In genomic region chr2:239151201-239152131, GRCh38 we compare ENCODE assay signal across 13 cellular contexts.
DNase-seq lines count a peak whose midpoint lies in the region; ATAC-seq and TF ChIP-seq lines count a peak whose summit lies in the region.
"Had no signal": no experiment of that assay in that cellular context is flagged by ENCODE, and none has a peak within 500 bp of the region (broad histone marks: within the 10 kb centered on the region; RNA-seq: fewer than 3 reads in every experiment).

No MANE protein-coding gene starts in this region.

- TF ChIP-seq EP300 in SK-N-SH (IDR thresholded peaks at IDR 0.05; ENCODE audit: borderline replicate concordance in 1 of 2, low read depth in 1 of 2, low read length in 1 of 2) = no peak

- ATAC-seq in activated B cell treated with CpG ODN at 0.5 μM for 24 hours (ENCODE audit: low read depth) (no peak), Right ventricle myocardium superior (ENCODE audit: poor library complexity) (peak; percentile 61), GM19397 (IDR thresholded peaks at IDR 0.05; ENCODE audit: unreplicated experiment) (no peak), GM18505 (IDR thresholded peaks at IDR 0.05; ENCODE audit: unreplicated experiment) (no peak)

- H3K79me2 ChIP-seq in SK-N-SH (ENCODE audit: insufficient read depth) = no peaks in the 10 kb centered on the region

- no peak for TF ChIP-seq RAD21 in SK-N-SH (IDR thresholded peaks at IDR 0.05; ENCODE audit: low read length)

- no peak overlapping the region for H2AFZ ChIP-seq in SK-N-SH (ENCODE audit: low read depth)

- TF ChIP-seq CTCF in activated B cell treated with CpG ODN at 0.5 μM for 24 hours (IDR thresholded peaks at IDR 0.05) (no peak), SK-N-SH (IDR thresholded peaks at IDR 0.05) (no peak)

- 89% methylated on average over 9 of the region's 16 CpGs for WGBS in SK-N-SH (ENCODE audit: low lambda C conversion rate)

- no peak overlapping the region for H3K4me3 ChIP-seq in BLaER1
- H3K4me3 ChIP-seq in SK-N-SH (ENCODE audit: low read depth in 2 of 2, low read length in 1 of 2) = no peak overlapping the region
- H3K4me3 ChIP-seq: upper lobe of left lung had no signal

- peaks cover 8% of the 10 kb centered on the region for H3K9me3 Mint-ChIP-seq in activated B cell treated with CpG ODN at 0.5 μM for 24 hours

- H3K4me3 Mint-ChIP-seq in activated B cell treated with CpG ODN at 0.5 μM for 24 hours = no peak overlapping the region

- H3K27ac Mint-ChIP-seq in activated B cell treated with CpG ODN at 0.5 μM for 24 hours = peak overlapping the region; percentile 39

- H4K20me1 ChIP-seq in BLaER1 = no peaks in the 10 kb centered on the region
- H4K20me1 ChIP-seq in SK-N-SH (ENCODE audit: insufficient read depth) = no peaks in the 10 kb centered on the region

- H3K27me3 ChIP-seq in BLaER1 (no peaks in the 10 kb centered on the region), SK-N-SH (ENCODE audit: insufficient read depth) (no peaks in the 10 kb centered on the region)
- H3K27me3 ChIP-seq: upper lobe of left lung had no signal

- H3K4me2 ChIP-seq in BLaER1 (no peak overlapping the region), SK-N-SH (no peak overlapping the region)

- H3K9ac ChIP-seq in BLaER1 (no peak overlapping the region), SK-N-SH (no peak overlapping the region)

- H3K4me1 ChIP-seq in BLaER1 = peaks cover 36% of the 10 kb centered on the region
- peaks cover 0 to under 1% of the 10 kb centered on the region in 2 experiments; a peak in 1 of 4 replicates for H3K4me1 ChIP-seq in SK-N-SH (ENCODE audit: control insufficient read depth in 1 of 2, insufficient read depth in 2 of 2, low read depth in 1 of 2, low read length in 1 of 2)

- H3K9me2 ChIP-seq in SK-N-SH = no peaks in the 10 kb centered on the region

- H3K27me3 Mint-ChIP-seq in activated B cell treated with CpG ODN at 0.5 μM for 24 hours = no peaks in the 10 kb centered on the region

- no peak for TF ChIP-seq POLR2A in GM18505 (IDR thresholded peaks at IDR 0.05; ENCODE audit: borderline replicate concordance, extremely low read depth, insufficient read depth, insufficient read length)

- H3F3A ChIP-seq in SK-N-SH (replicated peaks; ENCODE audit: insufficient read depth) = no peaks in the 10 kb centered on the region

- DNase-seq in activated B cell treated with CpG ODN at 0.5 μM for 24 hours (no peak), Right ventricle myocardium superior (no peak), posterior cingulate gyrus (peak in 6 of 10 donors; percentile 8 to 89 (median 36)), NCI-H1417 treated with DMSO at 0.1 percent for 48 hours (lab: John Stamatoyannopoulos, UW) (no peak), SK-N-SH (no peak)
- DNase-seq: COR-L47, NCI-H1105, OCI-M1, WERI-Rb-1 had no signal

- H3K27ac ChIP-seq in BLaER1 (0 out of 2 replicates have a peak overlapping the region, but pooled peaks have one; percentile 18), SK-N-SH (ENCODE audit: low read depth in 2 of 2, low read length in 1 of 2) (no peak overlapping the region)
- H3K27ac ChIP-seq: WERI-Rb-1 had no signal

- H3K36me3 Mint-ChIP-seq in activated B cell treated with CpG ODN at 0.5 μM for 24 hours (ENCODE audit: low read depth) = peaks cover 50% of the 10 kb centered on the region

- POLR2A ChIA-PET in activated B cell treated with CpG ODN at 0.5 μM for 24 hours (lab: Charles Lee) = no interaction called here
- POLR2A ChIA-PET in SK-N-SH (lab: Yijun Ruan, JAX) = no interaction called here

- H3K4me1 Mint-ChIP-seq in activated B cell treated with CpG ODN at 0.5 μM for 24 hours = peaks cover 14% of the 10 kb centered on the region

- H3K9me3 ChIP-seq in BLaER1 = no peaks in the 10 kb centered on the region
- no peaks in the 10 kb centered on the region for H3K9me3 ChIP-seq in SK-N-SH
- H3K9me3 ChIP-seq: upper lobe of left lung had no signal

- peaks cover 88% of the 10 kb centered on the region for H3K36me3 ChIP-seq in BLaER1
- H3K36me3 ChIP-seq in SK-N-SH (replicated peaks in 1 of 2; ENCODE audit: control insufficient read depth in 1 of 2, insufficient read depth in 2 of 2, low read length in 1 of 2) = peaks cover 0 to 8% of the 10 kb centered on the region in 2 experiments
- H3K36me3 ChIP-seq: WERI-Rb-1 had no signal

- CTCF ChIA-PET in activated B cell treated with CpG ODN at 0.5 μM for 24 hours (lab: Charles Lee) (no interaction called here), SK-N-SH (lab: Yijun Ruan, JAX) (no interaction called here)

- intact Hi-C loops in activated B cell treated with CpG ODN at 0.5 μM for 24 hours (cut with micrococcal nuclease) = no loop called here
- intact Hi-C loops in Right ventricle myocardium superior (cut with DNase I) = no loop called here
- intact Hi-C loops in posterior cingulate gyrus (cut with DNase I) = no loop called here

TF ChIP-seq in SK-N-SH, 30 proteins besides CTCF, POLR2A, EP300 and RAD21:
- no peak for TF ChIP-seq JUND (IDR thresholded peaks at IDR 0.05)
- no peak for TF ChIP-seq MAX (IDR thresholded peaks at IDR 0.05; ENCODE audit: low read depth)
- no peak for TF ChIP-seq NFIC (IDR thresholded peaks at IDR 0.05; ENCODE audit: borderline replicate concordance)
- no peak for TF ChIP-seq FOXM1 (IDR thresholded peaks at IDR 0.05; ENCODE audit: low read depth)
- no peak for TF ChIP-seq NRF1 (IDR thresholded peaks at IDR 0.05; ENCODE audit: low read depth, low read length)
- TF ChIP-seq MEF2A (IDR thresholded peaks at IDR 0.05; ENCODE audit: borderline replicate concordance, low read depth) = no peak
- no peak for TF ChIP-seq FOXJ3 (CRISPR knock-in tag; IDR thresholded peaks at IDR 0.05)
- no peak for TF ChIP-seq RCOR1 (IDR thresholded peaks at IDR 0.05; ENCODE audit: low read length)
- TF ChIP-seq ELF1 (IDR thresholded peaks at IDR 0.05) = no peak
- no peak for TF ChIP-seq GABPA (IDR thresholded peaks at IDR 0.05; ENCODE audit: low read depth)
- no peak for TF ChIP-seq MXI1 (IDR thresholded peaks at IDR 0.05; ENCODE audit: low read depth, low read length)
- TF ChIP-seq USF1 (IDR thresholded peaks at IDR 0.05; ENCODE audit: borderline replicate concordance, low read depth) = no peak
- no peak for TF ChIP-seq USF2 (IDR thresholded peaks at IDR 0.05; ENCODE audit: borderline replicate concordance, low read depth, low read length)
- no peak for TF ChIP-seq SMC3 (IDR thresholded peaks at IDR 0.05; ENCODE audit: low read depth, low read length)
- TF ChIP-seq SIN3A (IDR thresholded peaks at IDR 0.05; ENCODE audit: borderline replicate concordance, low read depth, low read length) = no peak
- TF ChIP-seq FOSL2 (IDR thresholded peaks at IDR 0.05; ENCODE audit: borderline replicate concordance, low read depth) = no peak
- no peak for TF ChIP-seq EZH2phosphoT487 (IDR thresholded peaks at IDR 0.05; ENCODE audit: borderline replicate concordance, low read depth)
- no peak for TF ChIP-seq PBX3 (IDR thresholded peaks at IDR 0.05)

Comparison
In these comparisons a context has a peak if more than half of its experiments do, and no peak if none do; other contexts are left out.
1. DNase-seq: peak in posterior cingulate gyrus (6 of 10); none in activated B cell treated with CpG ODN at 0.5 μM for 24 hours (single experiment), Right ventricle myocardium superior (single experiment), NCI-H1417 treated with DMSO at 0.1 percent for 48 hours (single experiment) and SK-N-SH (single experiment).